27 cellular contexts compared by ENCODE assay signal in the genomic region with DNA sequence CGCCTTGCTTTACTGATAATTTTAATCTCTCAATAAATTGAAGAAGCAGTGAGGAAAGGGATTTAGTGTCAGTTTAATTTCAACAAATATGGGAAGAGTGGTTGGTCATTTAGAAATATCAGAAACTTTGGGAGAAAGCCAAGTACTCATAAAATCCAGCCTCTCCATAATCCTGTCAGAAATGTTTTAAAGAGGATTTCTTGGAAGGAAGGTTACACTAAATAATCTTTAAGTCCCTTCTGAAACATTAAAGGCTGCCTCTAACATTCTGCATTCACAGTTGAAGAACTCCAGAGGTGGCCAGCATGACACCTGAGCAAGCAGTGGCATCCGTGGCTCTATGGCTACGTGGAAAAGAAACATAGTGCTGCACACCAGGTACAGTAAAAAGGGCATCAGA.
"Had no signal": no experiment of that assay in that cellular context is flagged by ENCODE, and none has a peak within 500 bp of the region (broad histone marks: within the 10 kb centered on the region; RNA-seq: fewer than 3 reads in every experiment).

No MANE protein-coding gene starts in this region.

- H3K36me3 ChIP-seq: MG63 had no signal

- H3K9me3 Mint-ChIP-seq: activated CD4-positive, alpha-beta T cell treated with anti-CD3 and anti-CD28 coated beads, Interleukin-2, amount 10 ng/mL, durations not matched to agents 7 days and 5 days; activated naive CD4-positive, alpha-beta T cell treated with anti-CD3 and anti-CD28 coated beads, Interleukin-2, amount 50 U/mL, for 24 hours; activated naive CD8-positive, alpha-beta T cell treated with anti-CD3 and anti-CD28 coated beads, Interleukin-2, amount 10 ng/mL, durations not matched to agents 7 days and 5 days; activated T-cell treated with anti-CD3 and anti-CD28 coated beads, Interleukin-2, amount 50 U/mL, for 24 hours; activated T-helper 2 cell treated with anti-CD3 and anti-CD28 coated beads, Interferon-gamma antibody, Interleukin-2, Interleukin-4, amounts not matched to agents 10 μg/mL and 5 μg/mL and 100 μg/mL, durations not matched to agents 14 hours and 24 hours and 36 hours had no signal

- H3K27me3 Mint-ChIP-seq: brain had no signal

- ATAC-seq: activated CD4-positive, alpha-beta T cell treated with anti-CD3 and anti-CD28 coated beads for 36 hours; activated CD8-positive, alpha-beta T cell treated with anti-CD3 and anti-CD28 coated beads, Interleukin-2, amount 10 ng/mL, durations not matched to agents 7 days and 5 days; Panc1 had no signal

- DNase-seq: activated CD4-positive, alpha-beta T cell treated with anti-CD3 and anti-CD28 coated beads for 36 hours; activated CD4-positive, alpha-beta T cell treated with anti-CD3 and anti-CD28 coated beads, Interleukin-2, amount 10 ng/mL, durations not matched to agents 7 days and 5 days; activated CD4-positive, alpha-beta T cell treated with anti-CD3 and anti-CD28 coated beads, Interleukin-2, amount 50 U/mL, for 48 hours; activated CD8-positive, alpha-beta T cell treated with anti-CD3 and anti-CD28 coated beads, Interleukin-2, amount 10 ng/mL, durations not matched to agents 7 days and 5 days; activated gamma-delta T cell; activated naive CD4-positive, alpha-beta T cell treated with Interleukin-2 at 50 U/mL for 16 hours; activated naive CD8-positive, alpha-beta T cell treated with anti-CD3 and anti-CD28 coated beads, Interleukin-2, amount 10 ng/mL, durations not matched to agents 7 days and 5 days; activated T-cell treated with anti-CD3 and anti-CD28 coated beads, Interleukin-2, amount 50 U/mL, for 24 hours; caudate nucleus; Kasumi-1; KG1; MG63; NCI-H1092; NCI-H1436 treated with DMSO at 0.1 percent for 48 hours; NCI-H1694 treated with DMSO at 0.1 percent for 48 hours; NCI-H2029; NCI-H345; NCI-H526; NCI-H748 treated with DMSO at 0.1 percent for 48 hours; SHP77; SJCRH30; T1000 had no signal

- H3K27me3 ChIP-seq: MG63, SJCRH30 had no signal

- H3K27ac Mint-ChIP-seq: activated CD4-positive, alpha-beta T cell treated with anti-CD3 and anti-CD28 coated beads for 36 hours; activated CD4-positive, alpha-beta T cell treated with anti-CD3 and anti-CD28 coated beads, Interleukin-2, amount 10 ng/mL, durations not matched to agents 7 days and 5 days; activated CD8-positive, alpha-beta T cell treated with anti-CD3 and anti-CD28 coated beads, Interleukin-2, amount 10 ng/mL, durations not matched to agents 7 days and 5 days; activated naive CD4-positive, alpha-beta T cell treated with anti-CD3 and anti-CD28 coated beads, Interleukin-2, amount 50 U/mL, for 24 hours; activated naive CD8-positive, alpha-beta T cell treated with anti-CD3 and anti-CD28 coated beads, Interleukin-2, amount 10 ng/mL, durations not matched to agents 7 days and 5 days; activated T-cell treated with anti-CD3 and anti-CD28 coated beads, Interleukin-2, amount 50 U/mL, for 24 hours; activated T-helper 2 cell treated with anti-CD3 and anti-CD28 coated beads, Interferon-gamma antibody, Interleukin-2, Interleukin-4, amounts not matched to agents 10 μg/mL and 5 μg/mL and 100 μg/mL, durations not matched to agents 14 hours and 24 hours and 36 hours; brain had no signal

- H3K4me3 ChIP-seq: MG63, SJCRH30, SK-N-MC had no signal

- H3K9me3 ChIP-seq: MG63, SJCRH30 had no signal

- H3K4me3 Mint-ChIP-seq: activated CD4-positive, alpha-beta T cell treated with anti-CD3 and anti-CD28 coated beads for 36 hours; activated CD4-positive, alpha-beta T cell treated with anti-CD3 and anti-CD28 coated beads, Interleukin-2, amount 10 ng/mL, durations not matched to agents 7 days and 5 days; activated CD8-positive, alpha-beta T cell treated with anti-CD3 and anti-CD28 coated beads, Interleukin-2, amount 10 ng/mL, durations not matched to agents 7 days and 5 days; activated naive CD4-positive, alpha-beta T cell treated with anti-CD3 and anti-CD28 coated beads, Interleukin-2, amount 50 U/mL, for 24 hours; activated naive CD8-positive, alpha-beta T cell treated with anti-CD3 and anti-CD28 coated beads, Interleukin-2, amount 10 ng/mL, durations not matched to agents 7 days and 5 days; activated T-cell treated with anti-CD3 and anti-CD28 coated beads, Interleukin-2, amount 50 U/mL, for 24 hours; brain had no signal

- H3K4me1 Mint-ChIP-seq: activated CD4-positive, alpha-beta T cell treated with anti-CD3 and anti-CD28 coated beads for 36 hours; activated CD4-positive, alpha-beta T cell treated with anti-CD3 and anti-CD28 coated beads, Interleukin-2, amount 10 ng/mL, durations not matched to agents 7 days and 5 days; activated naive CD4-positive, alpha-beta T cell treated with anti-CD3 and anti-CD28 coated beads, Interleukin-2, amount 50 U/mL, for 24 hours; activated naive CD8-positive, alpha-beta T cell treated with anti-CD3 and anti-CD28 coated beads, Interleukin-2, amount 10 ng/mL, durations not matched to agents 7 days and 5 days had no signal

- H3K27ac ChIP-seq: SJCRH30, SK-N-MC had no signal

- H3K36me3 Mint-ChIP-seq: activated naive CD4-positive, alpha-beta T cell treated with anti-CD3 and anti-CD28 coated beads, Interleukin-2, amount 50 U/mL, for 24 hours; activated naive CD8-positive, alpha-beta T cell treated with anti-CD3 and anti-CD28 coated beads, Interleukin-2, amount 10 ng/mL, durations not matched to agents 7 days and 5 days had no signal
